13 cellular contexts compared by ENCODE assay signal in genomic region chr18:25233582-25234362, GRCh38.
DNase-seq lines count a peak whose midpoint lies in the region; ATAC-seq and TF ChIP-seq lines count a peak whose summit lies in the region.
"Had no signal": no experiment of that assay in that cellular context is flagged by ENCODE, and none has a peak within 500 bp of the region (broad histone marks: within the 10 kb centered on the region; RNA-seq: fewer than 3 reads in every experiment).

No MANE protein-coding gene starts in this region.

- peak; percentile 76 for ATAC-seq in omental fat pad (ENCODE audit: low FRiP score)
- no peak for ATAC-seq in GM18517 (IDR thresholded peaks at IDR 0.05; ENCODE audit: unreplicated experiment)
- ATAC-seq: stimulated activated naive CD8-positive, alpha-beta T cell treated with anti-CD3 and anti-CD28 coated beads, Interleukin-15, Interleukin-2, amounts not matched to agents 100 U/mL and 50 U/mL, for 24 hours had no signal

- H3K4me3 ChIP-seq in AG09309 (ENCODE audit: control insufficient read depth, low read depth, low read length), result no peak overlapping the region; the same call in 1 of the 2 replicates
- H3K4me3 ChIP-seq: BLaER1 treated with 17β-estradiol and CSF1 and Interleukin-3, amounts not matched to agents 10 nM and 100 nM had no signal

- DNase-seq in AG09309 (ENCODE audit: low read depth), result peak; percentile 32
- DNase-seq in RPMI7951 (ENCODE audit: low read depth), result peak; percentile 13
- peak; percentile 70 for DNase-seq in fibroblast of peridontal ligament (ENCODE audit: extremely low read depth)
- DNase-seq in omental fat pad (ENCODE audit: low spot score), result no peak
- DNase-seq in SW 1271 (lab: John Stamatoyannopoulos, UW), result no peak
- no peak for DNase-seq in ecto neural progenitor cell (ENCODE audit: low spot score)
- no peak for DNase-seq in T-helper 1 cell
- DNase-seq: NCI-H526; stimulated activated CD4-positive, alpha-beta T cell treated with anti-CD3 and anti-CD28 coated beads, Interleukin-12 subunit alpha, Interleukin-12 subunit beta, amount 100 ng/mL, for 4 hours; stimulated activated naive CD8-positive, alpha-beta T cell treated with anti-CD3 and anti-CD28 coated beads, Interleukin-15, Interleukin-2, amounts not matched to agents 100 U/mL and 50 U/mL, for 24 hours; T1000 had no signal

- TF ChIP-seq CTCF in AG09309 (IDR thresholded peaks at IDR 0.05; ENCODE audit: control insufficient read depth, insufficient read depth, low read depth, low read length, missing control alignments) (no peak), omental fat pad (IDR thresholded peaks at IDR 0.05) (no peak)

Comparison
In these comparisons a context has a peak if more than half of its experiments do, and no peak if none do; other contexts are left out.
1. DNase-seq: peak in AG09309 (single experiment), RPMI7951 (single experiment) and fibroblast of peridontal ligament (single experiment); none in omental fat pad (single experiment), SW 1271 (0 of 2), ecto neural progenitor cell (single experiment) and T-helper 1 cell (0 of 5).